13 cellular contexts compared by ENCODE assay signal in the genomic region with DNA sequence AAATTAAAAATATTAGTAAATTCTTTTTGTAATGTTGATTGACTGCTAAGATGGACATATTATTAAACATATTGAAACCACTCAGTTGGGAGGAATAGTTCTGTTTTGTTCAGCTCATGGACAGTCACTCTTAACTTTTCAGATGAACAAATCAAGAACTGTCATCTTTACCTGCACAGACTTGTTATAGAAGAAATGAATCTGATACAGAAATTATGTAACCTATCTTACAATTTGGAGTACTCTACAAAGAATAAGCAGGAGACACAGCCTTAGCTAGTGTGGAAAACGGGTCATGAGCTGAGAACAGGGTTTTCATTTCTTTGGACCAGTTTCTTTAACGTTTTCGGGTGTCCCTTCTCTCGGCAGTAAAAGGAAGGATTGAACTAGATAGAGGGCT. TPM values are rescaled to one million over a fixed set of nuclear protein-coding genes. Genes with fewer than 3 reads are reported as not detected.
A peak's percentile ranks its signal among the peaks of the same experiment; 100 is the strongest.
DNase-seq lines count a peak whose midpoint lies in the region; ATAC-seq and TF ChIP-seq lines count a peak whose summit lies in the region.
"Had no signal": no experiment of that assay in that cellular context is flagged by ENCODE, and none has a peak within 500 bp of the region (broad histone marks: within the 10 kb centered on the region; RNA-seq: fewer than 3 reads in every experiment).

No MANE protein-coding gene starts in this region.

- TF ChIP-seq POLR2A in breast epithelium (IDR thresholded peaks at IDR 0.05) = no peak

- H3K27ac Mint-ChIP-seq in natural killer cell (peak overlapping the region; percentile 52 to 81), type B pancreatic cell (peak overlapping the region; percentile 91)

- no peaks in the 10 kb centered on the region for H3K36me3 Mint-ChIP-seq in natural killer cell
- H3K36me3 Mint-ChIP-seq in type B pancreatic cell = no peaks in the 10 kb centered on the region

- H3K36me3 ChIP-seq in breast epithelium = no peaks in the 10 kb centered on the region

- DNase-seq in Right ventricle myocardium superior (no peak), Right ventricle myocardium inferior (ENCODE audit: missing footprints) (no peak), breast epithelium (ENCODE audit: low spot score in 2 of 2) (no peak), natural killer cell (no peak), type B pancreatic cell (ENCODE audit: extremely low spot score, unreplicated experiment) (no peak), glomerular visceral epithelial cell (ENCODE audit: extremely low spot score) (no peak), Ammon's horn (ENCODE audit: low spot score) (no peak)
- DNase-seq: effector memory CD4-positive, alpha-beta T cell; NCI-H1417; stimulated activated CD4-positive, alpha-beta T cell treated with anti-CD3 and anti-CD28 coated beads, Interleukin-1b, Interleukin-23, amount 100 ng/mL, for 48 hours had no signal

- peak overlapping the region; percentile 76 to 89 for H3K27ac ChIP-seq in breast epithelium

- no peaks in the 10 kb centered on the region for H3K9me3 ChIP-seq in breast epithelium
- H3K9me3 ChIP-seq: SJSA1 had no signal

- ATAC-seq in Right ventricle myocardium superior (ENCODE audit: poor library complexity) = peak; percentile 2
- ATAC-seq in Right ventricle myocardium inferior = no peak
- ATAC-seq in natural killer cell = no peak
- ATAC-seq in HG02623 (IDR thresholded peaks at IDR 0.05; ENCODE audit: unreplicated experiment) = no peak
- ATAC-seq: GM12878 had no signal

- H3K27me3 Mint-ChIP-seq in natural killer cell (ENCODE audit: low read depth in 2 of 2) (no peaks in the 10 kb centered on the region), type B pancreatic cell (no peaks in the 10 kb centered on the region)

- H3K27me3 ChIP-seq in breast epithelium = no peaks in the 10 kb centered on the region
- H3K27me3 ChIP-seq: SJSA1 had no signal

- TF ChIP-seq CTCF in breast epithelium (IDR thresholded peaks at IDR 0.05) = no peak
- no peak for TF ChIP-seq CTCF in natural killer cell (IDR thresholded peaks at IDR 0.05)
- no peak for TF ChIP-seq CTCF in type B pancreatic cell (conservative IDR thresholded peaks at IDR 0.05)

- H3K4me3 ChIP-seq in breast epithelium = no peak overlapping the region

- intact Hi-C loops in Right ventricle myocardium superior (cut with DNase I) = no loop called here
- intact Hi-C loops in Right ventricle myocardium inferior (cut with DNase I) = no loop called here
- intact Hi-C loops in breast epithelium (cut with DNase I; ENCODE audit: low total_unique reads) = no loop called here
- intact Hi-C loops in natural killer cell (cut with micrococcal nuclease) = no loop called here

- H3K4me3 Mint-ChIP-seq in natural killer cell = peak overlapping the region; percentile 79
- peak overlapping the region; percentile 86 for H3K4me3 Mint-ChIP-seq in type B pancreatic cell

- H3K9me3 Mint-ChIP-seq in natural killer cell (no peaks in the 10 kb centered on the region), type B pancreatic cell (no peaks in the 10 kb centered on the region)

- no peaks in the 10 kb centered on the region for H3K4me1 ChIP-seq in breast epithelium

- H3K4me1 Mint-ChIP-seq in natural killer cell = peaks cover 21 to 22% of the 10 kb centered on the region in 2 donors
- peaks cover 15% of the 10 kb centered on the region for H3K4me1 Mint-ChIP-seq in type B pancreatic cell (ENCODE audit: unreplicated experiment)

RNA-seq across cellular contexts. Expression of gene ANLN, which starts 1.2 kb away (rescaled TPM):
- 3.4 TPM for total RNA-seq in Right ventricle myocardium superior
- total RNA-seq in Right ventricle myocardium inferior = 3.3 TPM
- 1 to 10 TPM; 2.3 to 5.4 (median 5.0) TPM for total RNA-seq in breast epithelium
- 1 to 10 TPM; 1.7 to 2.9 (median 2.0) TPM for total RNA-seq in natural killer cell
- 23.8 and 68.3 TPM in 2 replicates for total RNA-seq in type B pancreatic cell (ENCODE audit: low replicate concordance)
